ENCODE assay signal across 1 cellular context in the genomic region with DNA sequence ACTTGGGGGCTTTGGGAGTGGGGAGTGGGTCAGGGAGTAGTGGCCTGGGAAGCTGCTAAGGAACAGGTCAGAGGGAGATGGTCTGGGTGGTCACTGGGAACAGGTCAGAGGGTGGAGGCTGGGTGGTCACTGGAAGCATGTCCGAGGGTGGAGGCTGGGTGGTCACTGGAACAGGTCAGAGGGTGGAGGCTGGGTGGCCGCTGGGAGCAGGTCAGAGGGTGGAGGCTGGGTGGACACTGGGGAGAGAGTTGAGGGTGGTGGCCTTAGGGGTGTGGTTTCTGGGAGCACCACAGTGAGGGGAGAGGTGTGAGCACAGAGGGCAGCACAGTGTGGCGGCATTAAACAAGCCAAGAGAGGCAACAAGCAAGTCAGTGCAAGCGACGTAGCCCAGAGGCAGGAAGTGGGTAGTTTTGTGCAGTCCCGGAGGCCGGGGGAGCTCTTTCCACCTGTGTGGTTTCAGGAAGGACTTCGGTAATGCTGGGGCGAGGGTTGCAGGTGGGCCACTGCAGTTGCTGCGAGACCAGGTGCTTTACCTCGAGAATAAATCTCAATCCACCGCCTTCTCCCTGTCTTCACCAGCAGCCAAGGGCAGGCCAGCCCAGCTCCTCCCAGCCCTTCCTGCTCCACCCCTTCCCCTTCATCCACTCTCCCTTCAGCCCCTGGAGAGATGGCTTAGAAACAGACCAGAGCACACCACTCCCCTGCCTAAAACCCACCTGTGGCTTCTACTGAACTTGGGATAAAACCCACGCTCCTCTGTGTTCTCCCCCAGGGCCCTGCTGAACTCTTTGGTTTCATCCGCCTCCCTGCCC.
TF ChIP-seq lines count a peak whose summit lies in the region.

No MANE protein-coding gene starts in this region.

TF ChIP-seq in IMR-90, 13 proteins besides CTCF, POLR2A, EP300 and RAD21:
- TF ChIP-seq FOS (IDR thresholded peaks at IDR 0.05; ENCODE audit: low read depth, low read length) = no peak
- no peak for TF ChIP-seq NFE2L2 (IDR thresholded peaks at IDR 0.05; ENCODE audit: low read depth, low read length)
- TF ChIP-seq, protein P1, sequence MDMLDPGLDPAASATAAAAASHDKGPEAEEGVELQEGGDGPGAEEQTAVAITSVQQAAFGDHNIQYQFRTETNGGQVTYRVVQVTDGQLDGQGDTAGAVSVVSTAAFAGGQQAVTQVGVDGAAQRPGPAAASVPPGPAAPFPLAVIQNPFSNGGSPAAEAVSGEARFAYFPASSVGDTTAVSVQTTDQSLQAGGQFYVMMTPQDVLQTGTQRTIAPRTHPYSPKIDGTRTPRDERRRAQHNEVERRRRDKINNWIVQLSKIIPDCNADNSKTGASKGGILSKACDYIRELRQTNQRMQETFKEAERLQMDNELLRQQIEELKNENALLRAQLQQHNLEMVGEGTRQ (IDR thresholded peaks at IDR 0.05; ENCODE audit: low read depth, low read length) = no peak
- TF ChIP-seq SMC3 (IDR thresholded peaks at IDR 0.05; ENCODE audit: low read depth, low read length) = no peak
- TF ChIP-seq RCOR1 (IDR thresholded peaks at IDR 0.05; ENCODE audit: insufficient replicate concordance, low read length) = no peak
- TF ChIP-seq, protein P2, sequence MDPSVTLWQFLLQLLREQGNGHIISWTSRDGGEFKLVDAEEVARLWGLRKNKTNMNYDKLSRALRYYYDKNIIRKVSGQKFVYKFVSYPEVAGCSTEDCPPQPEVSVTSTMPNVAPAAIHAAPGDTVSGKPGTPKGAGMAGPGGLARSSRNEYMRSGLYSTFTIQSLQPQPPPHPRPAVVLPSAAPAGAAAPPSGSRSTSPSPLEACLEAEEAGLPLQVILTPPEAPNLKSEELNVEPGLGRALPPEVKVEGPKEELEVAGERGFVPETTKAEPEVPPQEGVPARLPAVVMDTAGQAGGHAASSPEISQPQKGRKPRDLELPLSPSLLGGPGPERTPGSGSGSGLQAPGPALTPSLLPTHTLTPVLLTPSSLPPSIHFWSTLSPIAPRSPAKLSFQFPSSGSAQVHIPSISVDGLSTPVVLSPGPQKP (IDR thresholded peaks at IDR 0.05; ENCODE audit: borderline replicate concordance, low read depth, low read length) = no peak
- no peak for TF ChIP-seq CHD1 (IDR thresholded peaks at IDR 0.05; ENCODE audit: low read depth, low read length)
- TF ChIP-seq MAZ (IDR thresholded peaks at IDR 0.05; ENCODE audit: borderline replicate concordance, low read depth, low read length) = no peak
- TF ChIP-seq RFX5 (IDR thresholded peaks at IDR 0.05; ENCODE audit: low read depth, low read length) = no peak
- no peak for TF ChIP-seq CEBPB (IDR thresholded peaks at IDR 0.05; ENCODE audit: low read depth, low read length)
- no peak for TF ChIP-seq BHLHE40 (IDR thresholded peaks at IDR 0.05; ENCODE audit: low read depth, low read length)
- no peak for TF ChIP-seq MAFK (IDR thresholded peaks at IDR 0.05; ENCODE audit: low read depth, low read length)
- no peak for TF ChIP-seq MXI1 (IDR thresholded peaks at IDR 0.05; ENCODE audit: borderline replicate concordance, low read depth, low read length)
